ENCODE assay signal across 12 cellular contexts in genomic region chr6:158417760-158418098, GRCh38.
DNase-seq lines count a peak whose midpoint lies in the region; FAIRE-seq and TF ChIP-seq lines count a peak whose summit lies in the region.
"Had no signal": no experiment of that assay in that cellular context is flagged by ENCODE, and none has a peak within 500 bp of the region (broad histone marks: within the 10 kb centered on the region; RNA-seq: fewer than 3 reads in every experiment).

No MANE protein-coding gene starts in this region.

- peaks cover 3% of the 10 kb centered on the region for H3K36me3 ChIP-seq in astrocyte (ENCODE audit: insufficient read depth, low read length)

- no peak for TF ChIP-seq POLR2A in H54 (IDR thresholded peaks at IDR 0.05; ENCODE audit: low read depth, low read length)

- peak overlapping the region; percentile 50 for H3K4me2 ChIP-seq in astrocyte (ENCODE audit: low read length)

- H3K9ac ChIP-seq in astrocyte (ENCODE audit: low read length), result peak overlapping the region; percentile 27

- peak overlapping the region; percentile 71 for H3K27ac ChIP-seq in astrocyte (ENCODE audit: low read depth, low read length)

- no peaks in the 10 kb centered on the region for H3K27me3 ChIP-seq in astrocyte (ENCODE audit: insufficient read depth, low read length)

- TF ChIP-seq CTCF in astrocyte (IDR thresholded peaks at IDR 0.05; ENCODE audit: insufficient read depth, low read depth, low read length) (no peak), fibroblast of villous mesenchyme (IDR thresholded peaks at IDR 0.05; ENCODE audit: insufficient read depth, low read depth, low read length) (no peak)

- no peaks in the 10 kb centered on the region for H3K9me3 Mint-ChIP-seq in astrocyte (ENCODE audit: unreplicated experiment)
- H3K9me3 Mint-ChIP-seq: CD8-positive, alpha-beta memory T cell had no signal

- no peaks in the 10 kb centered on the region for H3K27me3 Mint-ChIP-seq in astrocyte (ENCODE audit: low read depth, unreplicated experiment)
- H3K27me3 Mint-ChIP-seq: CD8-positive, alpha-beta memory T cell had no signal

- DNase-seq in H54 (ENCODE audit: insufficient read length, low spot score), result peak; percentile 42
- DNase-seq in astrocyte (ENCODE audit: low read depth), result peak; percentile 87
- DNase-seq in fibroblast of villous mesenchyme (ENCODE audit: low read depth), result peak; percentile 55
- DNase-seq in skeletal muscle cell (ENCODE audit: low read depth), result peak; percentile 37
- no peak for DNase-seq in NCI-H774 (lab: John Stamatoyannopoulos, UW)
- no peak for DNase-seq in retina
- no peak for DNase-seq in NCI-H2107 (lab: John Stamatoyannopoulos, UW)
- DNase-seq in H4 (ENCODE audit: low spot score), result no peak
- DNase-seq: CD8-positive, alpha-beta memory T cell had no signal

- peaks cover 8% of the 10 kb centered on the region for H3K4me1 ChIP-seq in astrocyte (ENCODE audit: insufficient read depth, low read length)

- H2AFZ ChIP-seq in astrocyte (ENCODE audit: low read depth, low read length), result peak overlapping the region; percentile 3

- peak overlapping the region; percentile 51 for H3K27ac Mint-ChIP-seq in astrocyte (ENCODE audit: unreplicated experiment)
- H3K27ac Mint-ChIP-seq: activated naive CD4-positive, alpha-beta T cell treated with anti-CD3 and anti-CD28 coated beads, Interleukin-2, amount 50 U/mL, for 72 hours; CD8-positive, alpha-beta memory T cell had no signal

- H3K4me3 ChIP-seq in astrocyte (ENCODE audit: insufficient read depth, low read depth, low read length) (no peak overlapping the region), fibroblast of villous mesenchyme (ENCODE audit: low read depth, low read length) (no peak overlapping the region), skeletal muscle cell (ENCODE audit: low read depth, low read length) (no peak overlapping the region)

- H3K79me2 ChIP-seq in astrocyte (ENCODE audit: insufficient read depth, low read length), result no peaks in the 10 kb centered on the region

- H3K4me3 Mint-ChIP-seq in astrocyte (ENCODE audit: unreplicated experiment), result no peak overlapping the region
- H3K4me3 Mint-ChIP-seq: CD8-positive, alpha-beta memory T cell had no signal

- H4K20me1 ChIP-seq in astrocyte (ENCODE audit: insufficient read depth, low read length), result no peaks in the 10 kb centered on the region

- H3K36me3 Mint-ChIP-seq in astrocyte (ENCODE audit: low read depth, unreplicated experiment), result peaks cover 28% of the 10 kb centered on the region

- peak; percentile 77 for FAIRE-seq in H54 (lab: Jason Lieb, UNC)
- FAIRE-seq in astrocyte (lab: Jason Lieb, UNC), result peak; percentile 74
- FAIRE-seq: H1, islet of Langerhans had no signal

- H3K4me1 Mint-ChIP-seq in astrocyte (ENCODE audit: low read depth, unreplicated experiment), result peaks cover 25% of the 10 kb centered on the region
- H3K4me1 Mint-ChIP-seq: CD8-positive, alpha-beta memory T cell had no signal

- no peaks in the 10 kb centered on the region for H3K9me3 ChIP-seq in astrocyte (ENCODE audit: insufficient read depth, low read depth, low read length)

Comparison
In these comparisons a context has a peak if more than half of its experiments do, and no peak if none do; other contexts are left out.
1. DNase-seq: peak in H54 (single experiment), astrocyte (single experiment), fibroblast of villous mesenchyme (single experiment) and skeletal muscle cell (single experiment); none in NCI-H774 (single experiment), retina (single experiment), NCI-H2107 (single experiment) and H4 (single experiment).